8 cellular contexts compared by ENCODE assay signal in the genomic region with DNA sequence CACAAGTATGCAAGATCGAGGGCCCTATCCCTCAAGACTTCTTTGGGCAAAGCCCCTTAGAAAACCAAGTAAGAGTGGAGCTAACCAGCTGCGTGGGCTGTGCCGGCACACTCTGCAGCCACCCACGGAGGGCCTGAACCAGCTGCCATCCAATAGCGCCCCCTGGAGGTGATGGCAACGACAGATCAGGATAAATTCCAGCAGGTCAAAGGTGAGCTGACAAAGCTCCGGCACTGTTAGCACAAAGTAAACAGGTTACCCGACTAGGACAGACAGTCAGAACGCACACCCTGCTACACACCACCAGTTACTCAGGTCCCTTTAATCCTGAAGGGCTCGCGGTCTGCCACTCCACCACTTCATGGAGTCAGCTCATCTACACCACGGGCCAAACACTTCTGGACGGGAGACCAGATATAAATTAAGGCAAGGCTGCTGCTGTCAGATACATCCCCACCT. TPM values are rescaled to one million over a fixed set of nuclear protein-coding genes. Genes with fewer than 3 reads are reported as not detected.
DNase-seq lines count a peak whose midpoint lies in the region; ATAC-seq, FAIRE-seq and TF ChIP-seq lines count a peak whose summit lies in the region.

No MANE protein-coding gene starts in this region.

- H3K27ac ChIP-seq in HL-60 (replicated peaks), result no peak overlapping the region
- no peak overlapping the region for H3K27ac ChIP-seq in ascending aorta

- ATAC-seq in GM18505 (IDR thresholded peaks at IDR 0.05; ENCODE audit: unreplicated experiment), result no peak

- H3K9me3 ChIP-seq in ascending aorta, result no peaks in the 10 kb centered on the region

- TF ChIP-seq POLR2A in GM18505 (IDR thresholded peaks at IDR 0.05; ENCODE audit: borderline replicate concordance, extremely low read depth, insufficient read depth, insufficient read length), result no peak

- H3K4me3 ChIP-seq in HL-60 (replicated peaks; ENCODE audit: insufficient read depth, low read length), result no peak overlapping the region
- H3K4me3 ChIP-seq in ascending aorta, result no peak overlapping the region

- H3K36me3 ChIP-seq in ascending aorta, result peaks cover 27 to 49% of the 10 kb centered on the region in 2 donors

- peak; percentile 84 for TF ChIP-seq CTCF in HL-60 (IDR thresholded peaks at IDR 0.05; ENCODE audit: insufficient read depth, low read length)
- peak; percentile 47 to 64 (median 54) for TF ChIP-seq CTCF in ascending aorta (IDR thresholded peaks at IDR 0.05)

- H3K4me1 ChIP-seq in ascending aorta, result peaks cover 0 to 2% of the 10 kb centered on the region in 2 donors

- intact Hi-C loops in ascending aorta (cut with DNase I), result no loop called here

- no peak for FAIRE-seq in RCC 7860 (lab: Jason Lieb, UNC)

- H3K27me3 ChIP-seq in HL-60 (ENCODE audit: insufficient read depth, poor library complexity, severe bottlenecking) (no peaks in the 10 kb centered on the region), ascending aorta (no peaks in the 10 kb centered on the region)

- DNase-seq in COLO668 (lab: John Stamatoyannopoulos, UW; ENCODE audit: unreplicated experiment) (peak; percentile 54), HL-60 (ENCODE audit: low read depth in 1 of 2, low spot score in 1 of 2) (peak; percentile 58 to 72), T-helper 1 cell (peak; percentile 43 to 76 (median 64)), ascending aorta (ENCODE audit: low spot score in 2 of 2) (peak in 1 of 2 donors; percentile 75), iPS-NIHi7 (ENCODE audit: extremely low spot score) (peak; percentile 93), RCC 7860 (ENCODE audit: low spot score) (no peak)
- peak; percentile 51 to 60 for DNase-seq in stimulated activated CD4-positive, alpha-beta T cell treated with anti-CD3 and anti-CD28 coated beads, Interleukin-1b, Interleukin-23, amount 100 ng/mL, for 1 hour (ENCODE audit: low read depth in 2 of 2)

RNA-seq across cellular contexts. Expression of a gene that starts 4.9 kb away (rescaled TPM):
- total RNA-seq in ascending aorta, result 5.9 TPM

RNA-seq across cellular contexts. Expression of a gene that starts 14.9 kb away (rescaled TPM):
- total RNA-seq in ascending aorta, result not detected

RNA-seq across cellular contexts. Expression of a gene that starts 44.1 kb away (rescaled TPM):
- 5.6 TPM for total RNA-seq in ascending aorta

RNA-seq across cellular contexts. Expression of a gene that starts 48.5 kb away (rescaled TPM):
- not detected for total RNA-seq in ascending aorta
